Comparison of ENCODE assay signal across 17 cellular contexts in the genomic region with DNA sequence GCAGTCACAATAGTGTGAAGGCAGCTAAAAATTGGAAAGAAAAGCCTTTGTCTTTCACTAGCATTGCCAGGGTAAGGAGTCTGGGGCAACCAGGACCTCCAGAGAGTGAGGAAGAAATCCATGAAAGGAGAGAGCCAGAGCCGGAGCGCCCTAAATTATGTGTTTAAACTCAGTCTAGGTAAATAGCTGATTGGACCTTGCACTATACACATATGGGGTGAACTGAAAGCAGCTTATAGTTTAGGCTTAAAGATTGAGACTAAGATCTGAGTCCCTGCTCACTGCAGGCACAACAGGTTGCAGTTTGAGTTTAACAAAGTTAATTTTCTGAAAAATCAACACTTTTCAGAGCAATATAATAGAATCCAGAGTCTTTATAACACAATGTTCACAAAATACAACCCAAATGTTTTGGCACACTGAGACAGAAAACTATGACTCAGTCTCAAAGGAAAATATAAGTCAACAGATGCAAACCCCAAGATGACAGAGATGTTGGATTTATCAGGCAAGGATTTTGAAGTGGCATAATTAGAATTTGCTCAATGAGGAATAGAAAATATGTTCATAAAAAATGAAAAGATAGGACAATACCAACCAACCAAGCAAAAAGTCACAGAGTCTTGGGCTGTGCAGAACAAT. TPM values are rescaled to one million over a fixed set of nuclear protein-coding genes. Genes with fewer than 3 reads are reported as not detected.
"Had no signal": no experiment of that assay in that cellular context is flagged by ENCODE, and none has a peak within 500 bp of the region (broad histone marks: within the 10 kb centered on the region; RNA-seq: fewer than 3 reads in every experiment).

No MANE protein-coding gene starts in this region.

- H3K4me1 ChIP-seq: esophagus muscularis mucosa, gastrocnemius medialis, left lung, thyroid gland, uterus had no signal

- H3K4me3 ChIP-seq: cardiac muscle cell, esophagus muscularis mucosa, gastrocnemius medialis, left lung, thyroid gland, uterus had no signal

- H3K36me3 ChIP-seq: cardiac muscle cell, esophagus muscularis mucosa, gastrocnemius medialis, left lung, thyroid gland, uterus had no signal

- H3K27ac ChIP-seq: cardiac muscle cell, esophagus muscularis mucosa, gastrocnemius medialis, left lung, thyroid gland, uterus had no signal

- ATAC-seq: gastrocnemius medialis, left lung had no signal

- DNase-seq: activated CD4-positive, alpha-beta memory T cell treated with anti-CD3 and anti-CD28 coated beads for 36 hours; activated CD4-positive, CD25-positive, alpha-beta regulatory T cell treated with anti-CD3 and anti-CD28 coated beads, Interleukin-2, amount 50 U/mL, for 72 hours; activated naive CD4-positive, alpha-beta T cell; activated T-cell treated with anti-CD3 and anti-CD28 coated beads, Interleukin-2, amount 50 U/mL, for 48 hours; gastrocnemius medialis; islet precursor cell; left lung; T-helper 2 cell; thyroid gland; uterus had no signal

- H3K9me3 ChIP-seq: esophagus muscularis mucosa, gastrocnemius medialis, left lung, thyroid gland, uterus had no signal

- FAIRE-seq: astrocyte, colon had no signal

- H3K27me3 ChIP-seq: thyroid gland had no signal

RNA-seq across cellular contexts. Expression of gene M1AP, which starts 54.2 kb away (rescaled TPM):
- total RNA-seq: activated CD4-positive, alpha-beta memory T cell treated with anti-CD3 and anti-CD28 coated beads for 36 hours; cardiac muscle cell; osteocyte; pulmonary artery endothelial cell had no signal
- polyA plus RNA-seq: cardiac muscle cell, neural cell had no signal
